ENCODE assay signal across 1 cellular context in genomic region chr19:40090256-40091204, GRCh38.
TF ChIP-seq lines count a peak whose summit lies in the region.

Gene ZNF780A, minus strand, starts transcription at chr19:40090943. Its CDS starts 6,190 bp downstream, at chr19:40084753.

TF ChIP-seq in K562, 482 proteins besides CTCF, POLR2A, EP300 and RAD21 (continued from another document and continues in another):
- TF ChIP-seq ZBTB34 (CRISPR knock-in tag; IDR thresholded peaks at IDR 0.05) (no peak), GATAD2B (IDR thresholded peaks at IDR 0.05; ENCODE audit: borderline replicate concordance) (no peak), ZNF668 (CRISPR knock-in tag; IDR thresholded peaks at IDR 0.05) (no peak), ZNF318 (IDR thresholded peaks at IDR 0.05; ENCODE audit: borderline replicate concordance in 1 of 2, low read depth in 1 of 2) (peak in 1 of 2 experiments; percentile 22; a peak in 1 of 4 replicates), ZSCAN32 (CRISPR knock-in tag; IDR thresholded peaks at IDR 0.05) (0 out of 2 replicates have a peak, but pooled peaks have one; percentile 5), KAT2B (IDR thresholded peaks at IDR 0.05; ENCODE audit: low read depth, low read length) (no peak), RB1 (IDR thresholded peaks at IDR 0.05; ENCODE audit: low read depth) (no peak; the same call in 1 of the 2 replicates), CCNT2 (IDR thresholded peaks at IDR 0.05; ENCODE audit: borderline replicate concordance, extremely low read depth, insufficient read length, low read depth, low read length) (peak; percentile 18), ZNF586 (CRISPR knock-in tag; conservative IDR thresholded peaks at IDR 0.05) (no peak), ZNF24 (IDR thresholded peaks at IDR 0.05) (no peak), ZNF121 (CRISPR knock-in tag; conservative IDR thresholded peaks at IDR 0.05) (no peak), RCOR1 (IDR thresholded peaks at IDR 0.05; ENCODE audit: borderline replicate concordance in 1 of 2, low read depth in 2 of 2, low read length in 2 of 2) (peak in 1 of 2 experiments; percentile 15; a peak in 1 of 4 replicates), TAF7 (tag; IDR thresholded peaks at IDR 0.05) (peak; percentile 87), NR4A1 (CRISPR knock-in tag; IDR thresholded peaks at IDR 0.05) (0 out of 2 replicates have a peak, but pooled peaks have one; percentile 57), NR4A1 (tag; IDR thresholded peaks at IDR 0.05) (no peak), BCOR (IDR thresholded peaks at IDR 0.05) (peak; percentile 68), TARDBP (IDR thresholded peaks at IDR 0.05) (0 out of 2 replicates have a peak, but pooled peaks have one; percentile 69)
- TF ChIP-seq, protein P1, sequence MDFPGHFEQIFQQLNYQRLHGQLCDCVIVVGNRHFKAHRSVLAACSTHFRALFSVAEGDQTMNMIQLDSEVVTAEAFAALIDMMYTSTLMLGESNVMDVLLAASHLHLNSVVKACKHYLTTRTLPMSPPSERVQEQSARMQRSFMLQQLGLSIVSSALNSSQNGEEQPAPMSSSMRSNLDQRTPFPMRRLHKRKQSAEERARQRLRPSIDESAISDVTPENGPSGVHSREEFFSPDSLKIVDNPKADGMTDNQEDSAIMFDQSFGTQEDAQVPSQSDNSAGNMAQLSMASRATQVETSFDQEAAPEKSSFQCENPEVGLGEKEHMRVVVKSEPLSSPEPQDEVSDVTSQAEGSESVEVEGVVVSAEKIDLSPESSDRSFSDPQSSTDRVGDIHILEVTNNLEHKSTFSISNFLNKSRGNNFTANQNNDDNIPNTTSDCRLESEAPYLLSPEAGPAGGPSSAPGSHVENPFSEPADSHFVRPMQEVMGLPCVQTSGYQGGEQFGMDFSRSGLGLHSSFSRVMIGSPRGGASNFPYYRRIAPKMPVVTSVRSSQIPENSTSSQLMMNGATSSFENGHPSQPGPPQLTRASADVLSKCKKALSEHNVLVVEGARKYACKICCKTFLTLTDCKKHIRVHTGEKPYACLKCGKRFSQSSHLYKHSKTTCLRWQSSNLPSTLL (IDR thresholded peaks at IDR 0.05), result peak; percentile 56; the same call in 1 of the 2 replicates
- TF ChIP-seq, protein P2, sequence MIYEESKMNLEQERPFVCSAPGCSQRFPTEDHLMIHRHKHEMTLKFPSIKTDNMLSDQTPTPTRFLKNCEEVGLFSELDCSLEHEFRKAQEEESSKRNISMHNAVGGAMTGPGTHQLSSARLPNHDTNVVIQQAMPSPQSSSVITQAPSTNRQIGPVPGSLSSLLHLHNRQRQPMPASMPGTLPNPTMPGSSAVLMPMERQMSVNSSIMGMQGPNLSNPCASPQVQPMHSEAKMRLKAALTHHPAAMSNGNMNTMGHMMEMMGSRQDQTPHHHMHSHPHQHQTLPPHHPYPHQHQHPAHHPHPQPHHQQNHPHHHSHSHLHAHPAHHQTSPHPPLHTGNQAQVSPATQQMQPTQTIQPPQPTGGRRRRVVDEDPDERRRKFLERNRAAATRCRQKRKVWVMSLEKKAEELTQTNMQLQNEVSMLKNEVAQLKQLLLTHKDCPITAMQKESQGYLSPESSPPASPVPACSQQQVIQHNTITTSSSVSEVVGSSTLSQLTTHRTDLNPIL (CRISPR knock-in tag; IDR thresholded peaks at IDR 0.05), result no peak
- TF ChIP-seq, protein P3, sequence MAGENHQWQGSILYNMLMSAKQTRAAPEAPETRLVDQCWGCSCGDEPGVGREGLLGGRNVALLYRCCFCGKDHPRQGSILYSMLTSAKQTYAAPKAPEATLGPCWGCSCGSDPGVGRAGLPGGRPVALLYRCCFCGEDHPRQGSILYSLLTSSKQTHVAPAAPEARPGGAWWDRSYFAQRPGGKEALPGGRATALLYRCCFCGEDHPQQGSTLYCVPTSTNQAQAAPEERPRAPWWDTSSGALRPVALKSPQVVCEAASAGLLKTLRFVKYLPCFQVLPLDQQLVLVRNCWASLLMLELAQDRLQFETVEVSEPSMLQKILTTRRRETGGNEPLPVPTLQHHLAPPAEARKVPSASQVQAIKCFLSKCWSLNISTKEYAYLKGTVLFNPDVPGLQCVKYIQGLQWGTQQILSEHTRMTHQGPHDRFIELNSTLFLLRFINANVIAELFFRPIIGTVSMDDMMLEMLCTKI (IDR thresholded peaks at IDR 0.05; ENCODE audit: partially characterized antibody), result no peak
- TF ChIP-seq, protein P4, sequence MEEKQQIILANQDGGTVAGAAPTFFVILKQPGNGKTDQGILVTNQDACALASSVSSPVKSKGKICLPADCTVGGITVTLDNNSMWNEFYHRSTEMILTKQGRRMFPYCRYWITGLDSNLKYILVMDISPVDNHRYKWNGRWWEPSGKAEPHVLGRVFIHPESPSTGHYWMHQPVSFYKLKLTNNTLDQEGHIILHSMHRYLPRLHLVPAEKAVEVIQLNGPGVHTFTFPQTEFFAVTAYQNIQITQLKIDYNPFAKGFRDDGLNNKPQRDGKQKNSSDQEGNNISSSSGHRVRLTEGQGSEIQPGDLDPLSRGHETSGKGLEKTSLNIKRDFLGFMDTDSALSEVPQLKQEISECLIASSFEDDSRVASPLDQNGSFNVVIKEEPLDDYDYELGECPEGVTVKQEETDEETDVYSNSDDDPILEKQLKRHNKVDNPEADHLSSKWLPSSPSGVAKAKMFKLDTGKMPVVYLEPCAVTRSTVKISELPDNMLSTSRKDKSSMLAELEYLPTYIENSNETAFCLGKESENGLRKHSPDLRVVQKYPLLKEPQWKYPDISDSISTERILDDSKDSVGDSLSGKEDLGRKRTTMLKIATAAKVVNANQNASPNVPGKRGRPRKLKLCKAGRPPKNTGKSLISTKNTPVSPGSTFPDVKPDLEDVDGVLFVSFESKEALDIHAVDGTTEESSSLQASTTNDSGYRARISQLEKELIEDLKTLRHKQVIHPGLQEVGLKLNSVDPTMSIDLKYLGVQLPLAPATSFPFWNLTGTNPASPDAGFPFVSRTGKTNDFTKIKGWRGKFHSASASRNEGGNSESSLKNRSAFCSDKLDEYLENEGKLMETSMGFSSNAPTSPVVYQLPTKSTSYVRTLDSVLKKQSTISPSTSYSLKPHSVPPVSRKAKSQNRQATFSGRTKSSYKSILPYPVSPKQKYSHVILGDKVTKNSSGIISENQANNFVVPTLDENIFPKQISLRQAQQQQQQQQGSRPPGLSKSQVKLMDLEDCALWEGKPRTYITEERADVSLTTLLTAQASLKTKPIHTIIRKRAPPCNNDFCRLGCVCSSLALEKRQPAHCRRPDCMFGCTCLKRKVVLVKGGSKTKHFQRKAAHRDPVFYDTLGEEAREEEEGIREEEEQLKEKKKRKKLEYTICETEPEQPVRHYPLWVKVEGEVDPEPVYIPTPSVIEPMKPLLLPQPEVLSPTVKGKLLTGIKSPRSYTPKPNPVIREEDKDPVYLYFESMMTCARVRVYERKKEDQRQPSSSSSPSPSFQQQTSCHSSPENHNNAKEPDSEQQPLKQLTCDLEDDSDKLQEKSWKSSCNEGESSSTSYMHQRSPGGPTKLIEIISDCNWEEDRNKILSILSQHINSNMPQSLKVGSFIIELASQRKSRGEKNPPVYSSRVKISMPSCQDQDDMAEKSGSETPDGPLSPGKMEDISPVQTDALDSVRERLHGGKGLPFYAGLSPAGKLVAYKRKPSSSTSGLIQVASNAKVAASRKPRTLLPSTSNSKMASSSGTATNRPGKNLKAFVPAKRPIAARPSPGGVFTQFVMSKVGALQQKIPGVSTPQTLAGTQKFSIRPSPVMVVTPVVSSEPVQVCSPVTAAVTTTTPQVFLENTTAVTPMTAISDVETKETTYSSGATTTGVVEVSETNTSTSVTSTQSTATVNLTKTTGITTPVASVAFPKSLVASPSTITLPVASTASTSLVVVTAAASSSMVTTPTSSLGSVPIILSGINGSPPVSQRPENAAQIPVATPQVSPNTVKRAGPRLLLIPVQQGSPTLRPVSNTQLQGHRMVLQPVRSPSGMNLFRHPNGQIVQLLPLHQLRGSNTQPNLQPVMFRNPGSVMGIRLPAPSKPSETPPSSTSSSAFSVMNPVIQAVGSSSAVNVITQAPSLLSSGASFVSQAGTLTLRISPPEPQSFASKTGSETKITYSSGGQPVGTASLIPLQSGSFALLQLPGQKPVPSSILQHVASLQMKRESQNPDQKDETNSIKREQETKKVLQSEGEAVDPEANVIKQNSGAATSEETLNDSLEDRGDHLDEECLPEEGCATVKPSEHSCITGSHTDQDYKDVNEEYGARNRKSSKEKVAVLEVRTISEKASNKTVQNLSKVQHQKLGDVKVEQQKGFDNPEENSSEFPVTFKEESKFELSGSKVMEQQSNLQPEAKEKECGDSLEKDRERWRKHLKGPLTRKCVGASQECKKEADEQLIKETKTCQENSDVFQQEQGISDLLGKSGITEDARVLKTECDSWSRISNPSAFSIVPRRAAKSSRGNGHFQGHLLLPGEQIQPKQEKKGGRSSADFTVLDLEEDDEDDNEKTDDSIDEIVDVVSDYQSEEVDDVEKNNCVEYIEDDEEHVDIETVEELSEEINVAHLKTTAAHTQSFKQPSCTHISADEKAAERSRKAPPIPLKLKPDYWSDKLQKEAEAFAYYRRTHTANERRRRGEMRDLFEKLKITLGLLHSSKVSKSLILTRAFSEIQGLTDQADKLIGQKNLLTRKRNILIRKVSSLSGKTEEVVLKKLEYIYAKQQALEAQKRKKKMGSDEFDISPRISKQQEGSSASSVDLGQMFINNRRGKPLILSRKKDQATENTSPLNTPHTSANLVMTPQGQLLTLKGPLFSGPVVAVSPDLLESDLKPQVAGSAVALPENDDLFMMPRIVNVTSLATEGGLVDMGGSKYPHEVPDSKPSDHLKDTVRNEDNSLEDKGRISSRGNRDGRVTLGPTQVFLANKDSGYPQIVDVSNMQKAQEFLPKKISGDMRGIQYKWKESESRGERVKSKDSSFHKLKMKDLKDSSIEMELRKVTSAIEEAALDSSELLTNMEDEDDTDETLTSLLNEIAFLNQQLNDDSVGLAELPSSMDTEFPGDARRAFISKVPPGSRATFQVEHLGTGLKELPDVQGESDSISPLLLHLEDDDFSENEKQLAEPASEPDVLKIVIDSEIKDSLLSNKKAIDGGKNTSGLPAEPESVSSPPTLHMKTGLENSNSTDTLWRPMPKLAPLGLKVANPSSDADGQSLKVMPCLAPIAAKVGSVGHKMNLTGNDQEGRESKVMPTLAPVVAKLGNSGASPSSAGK (IDR thresholded peaks at IDR 0.05), result peak; percentile 48
- TF ChIP-seq, protein P5, sequence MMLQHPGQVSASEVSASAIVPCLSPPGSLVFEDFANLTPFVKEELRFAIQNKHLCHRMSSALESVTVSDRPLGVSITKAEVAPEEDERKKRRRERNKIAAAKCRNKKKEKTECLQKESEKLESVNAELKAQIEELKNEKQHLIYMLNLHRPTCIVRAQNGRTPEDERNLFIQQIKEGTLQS (IDR thresholded peaks at IDR 0.05), result peak; percentile 40; the same call in 1 of the 2 replicates
- TF ChIP-seq, protein P5 (CRISPR knock-in tag; conservative IDR thresholded peaks at IDR 0.05), result no peak
